Comparison of ENCODE assay signal across 8 cellular contexts in genomic region chr11:9664276-9665171, GRCh38. TPM values are rescaled to one million over a fixed set of nuclear protein-coding genes. Genes with fewer than 3 reads are reported as not detected.
DNase-seq lines count a peak whose midpoint lies in the region; ATAC-seq and TF ChIP-seq lines count a peak whose summit lies in the region.

No MANE protein-coding gene starts in this region.

- peaks cover 11% of the 10 kb centered on the region for H3K9me3 Mint-ChIP-seq in endodermal cell

- H3K4me1 Mint-ChIP-seq in endodermal cell: peaks cover 5% of the 10 kb centered on the region

- TF ChIP-seq CTCF in endodermal cell (conservative IDR thresholded peaks at IDR 0.05) (no peak), tibial nerve (IDR thresholded peaks at IDR 0.05) (no peak)

- peaks cover 3% of the 10 kb centered on the region for H3K27me3 Mint-ChIP-seq in endodermal cell (ENCODE audit: insufficient read depth)

- peaks cover 17% of the 10 kb centered on the region for H3K36me3 Mint-ChIP-seq in endodermal cell (ENCODE audit: low read depth)

- peak overlapping the region; percentile 98 for H3K27ac Mint-ChIP-seq in endodermal cell

- H3K9ac ChIP-seq in HUES48 (ENCODE audit: low read depth, low read length) (peak overlapping the region; percentile 57), endodermal cell (ENCODE audit: extremely low read depth, low read length, poor library complexity, severe bottlenecking) (peak overlapping the region; percentile 79)

- H3K27me3 ChIP-seq in HUES48 (ENCODE audit: control insufficient read depth, insufficient read depth, low read length) (no peaks in the 10 kb centered on the region), endodermal cell (ENCODE audit: control insufficient read depth, insufficient read depth, low read length, poor library complexity, severe bottlenecking) (no peaks in the 10 kb centered on the region), mononuclear cell (ENCODE audit: insufficient read depth, low read length) (no peaks in the 10 kb centered on the region), tibial nerve (no peaks in the 10 kb centered on the region)

- no peak for TF ChIP-seq POLR2A in tibial nerve (IDR thresholded peaks at IDR 0.05)

- H3K4me1 ChIP-seq in HUES48 (ENCODE audit: control insufficient read depth, insufficient read depth, low read length) (no peaks in the 10 kb centered on the region), endodermal cell (ENCODE audit: control insufficient read depth, insufficient read depth, low read length) (no peaks in the 10 kb centered on the region), mononuclear cell (ENCODE audit: insufficient read depth, low read length) (peaks cover 52% of the 10 kb centered on the region), tibial nerve (peaks cover 0 to 24% (median 4%) of the 10 kb centered on the region in 4 donors)

- H3K36me3 ChIP-seq in HUES48 (ENCODE audit: control insufficient read depth, insufficient read depth, low read length): peaks cover 5% of the 10 kb centered on the region; the same call in 1 of the 2 replicates
- H3K36me3 ChIP-seq in endodermal cell (ENCODE audit: control insufficient read depth, insufficient read depth, low read length): peaks cover 11% of the 10 kb centered on the region
- H3K36me3 ChIP-seq in tibial nerve: peaks cover 0 to 21% (median 0%) of the 10 kb centered on the region in 3 donors

- H3K27ac ChIP-seq in HUES48 (ENCODE audit: low read depth, low read length) (peak overlapping the region; percentile 90), endodermal cell (ENCODE audit: low read depth, low read length) (no peak overlapping the region), tibial nerve (peak overlapping the region; percentile 93 to 99 (median 96))

- peak overlapping the region; percentile 98 for H3K4me3 ChIP-seq in HUES48 (ENCODE audit: low read depth, low read length)
- peak overlapping the region; percentile 86 for H3K4me3 ChIP-seq in endodermal cell (ENCODE audit: low read length)
- peak overlapping the region; percentile 92 for H3K4me3 ChIP-seq in mononuclear cell (ENCODE audit: low read length)
- peak overlapping the region; percentile 52 to 100 (median 84) for H3K4me3 ChIP-seq in tibial nerve

- DNase-seq in NCI-H2107 (lab: John Stamatoyannopoulos, UW) (peak; percentile 9), NCI-H2107 treated with DMSO at 0.1 percent for 48 hours (lab: John Stamatoyannopoulos, UW; ENCODE audit: unreplicated experiment) (no peak), endodermal cell (no peak), tibial nerve (ENCODE audit: low spot score in 2 of 2) (peak; percentile 26 to 50)

- 2 to 3% methylated on average over 33 to 41 of the region's 43 CpGs for WGBS in endodermal cell (ENCODE audit: insufficient coverage in 1 of 2, insufficient read length in 1 of 2), 2 experiments
- 0 to 3% methylated on average over 31 to 35 of the region's 43 CpGs for WGBS in tibial nerve, 2 donors

- no peak for TF ChIP-seq EP300 in tibial nerve (IDR thresholded peaks at IDR 0.05)

- H3K9me3 ChIP-seq in HUES48 (ENCODE audit: control insufficient read depth, insufficient read depth, low read length) (peaks cover 3% of the 10 kb centered on the region; the same call in 1 of the 2 replicates), endodermal cell (ENCODE audit: control insufficient read depth, low read length) (peaks cover 13% of the 10 kb centered on the region), mononuclear cell (ENCODE audit: low read depth, low read length) (peaks cover 5% of the 10 kb centered on the region), tibial nerve (peaks cover 0 to 18% (median 1%) of the 10 kb centered on the region in 4 donors)

- peak overlapping the region; percentile 91 for H3K4me3 Mint-ChIP-seq in endodermal cell

- peak; percentile 34 for ATAC-seq in GM21619 (IDR thresholded peaks at IDR 0.05; ENCODE audit: unreplicated experiment)
- ATAC-seq in activated CD4-positive, CD25-positive, alpha-beta regulatory T cell treated with anti-CD3 and anti-CD28 coated beads, Interleukin-2, amount 50 U/mL, for 24 hours: peak; percentile 34 to 47

RNA-seq across cellular contexts. Expression of gene SWAP70, which starts 0.6 kb away (rescaled TPM):
- total RNA-seq in endodermal cell (10 to 100 TPM; 28.8 to 30.7 TPM), mononuclear cell (30.3 TPM), tibial nerve (10 to 100 TPM; 51.0 to 79.1 (median 66.9) TPM)
- polyA plus RNA-seq in endodermal cell (2013, experiment 1 of 2): 19.8 TPM
- 19.6 TPM for polyA plus RNA-seq in endodermal cell (2013, experiment 2 of 2)

Comparison
In these comparisons a context has a peak if more than half of its experiments do, and no peak if none do; other contexts are left out.
1. DNase-seq: peak in NCI-H2107 (single experiment) and tibial nerve (2 of 2); none in NCI-H2107 treated with DMSO at 0.1 percent for 48 hours (single experiment) and endodermal cell (single experiment).
2. Peak in every context shown above with its lines, with median percentiles within 50 percentile points of each other: H3K4me3 ChIP-seq.